11 cellular contexts compared by ENCODE assay signal in the genomic region with DNA sequence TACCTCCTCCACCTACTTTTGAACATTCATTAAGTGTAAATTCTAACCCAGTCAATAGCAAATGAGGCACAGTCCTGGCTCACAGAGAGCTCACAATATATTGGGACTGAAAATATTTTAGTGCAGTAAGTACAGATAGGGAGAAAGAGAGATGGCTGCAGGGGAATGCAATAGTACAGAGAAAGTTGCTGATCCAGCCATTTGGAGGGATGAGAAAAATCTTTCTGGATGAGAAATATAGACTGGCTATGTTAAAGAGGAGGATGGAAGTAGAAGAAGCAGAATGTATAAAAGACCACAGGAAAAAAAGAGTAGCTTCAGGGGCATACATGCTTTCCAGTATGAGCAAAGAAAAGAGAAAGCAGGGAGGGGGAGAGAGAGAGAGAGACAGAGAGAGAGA. TPM values are rescaled to one million over a fixed set of nuclear protein-coding genes. Genes with fewer than 3 reads are reported as not detected.
"Had no signal": no experiment of that assay in that cellular context is flagged by ENCODE, and none has a peak within 500 bp of the region (broad histone marks: within the 10 kb centered on the region; RNA-seq: fewer than 3 reads in every experiment).

No MANE protein-coding gene starts in this region.

- ATAC-seq: GM23338, HCT116 had no signal

- H3K27ac ChIP-seq: GM23248 had no signal

- FAIRE-seq: H1 had no signal

- H2AFZ ChIP-seq: GM23248, GM23338 had no signal

- H3K9me3 ChIP-seq: HAP-1 had no signal

- H3K4me1 ChIP-seq: HAP-1 had no signal

- H3K9ac ChIP-seq: GM23248 had no signal

- H3K36me3 ChIP-seq: HAP-1 had no signal

- H3K4me2 ChIP-seq: GM23338 had no signal

- DNase-seq: GM23248, GOT3, H7, H9, HCEC 1CT, HFFc6 had no signal

- H3K4me3 ChIP-seq: GM23248, GM23338, HAP-1 had no signal

RNA-seq across cellular contexts. Expression of gene OR52B6, which starts 3.6 kb away (rescaled TPM):
- total RNA-seq: GM23248, GM23338, H1, H4, H7, H9, HFFc6 had no signal
- polyA plus RNA-seq: GM23248, GM23338, H1 had no signal

RNA-seq across cellular contexts. Expression of gene OR52H1, which starts 28.8 kb away (rescaled TPM):
- total RNA-seq: GM23248, H1, H4, H7, H9, HFFc6 had no signal
- polyA plus RNA-seq: GM23248, GM23338 had no signal
